Comparison of ENCODE assay signal across 1 cellular context in the genomic region with DNA sequence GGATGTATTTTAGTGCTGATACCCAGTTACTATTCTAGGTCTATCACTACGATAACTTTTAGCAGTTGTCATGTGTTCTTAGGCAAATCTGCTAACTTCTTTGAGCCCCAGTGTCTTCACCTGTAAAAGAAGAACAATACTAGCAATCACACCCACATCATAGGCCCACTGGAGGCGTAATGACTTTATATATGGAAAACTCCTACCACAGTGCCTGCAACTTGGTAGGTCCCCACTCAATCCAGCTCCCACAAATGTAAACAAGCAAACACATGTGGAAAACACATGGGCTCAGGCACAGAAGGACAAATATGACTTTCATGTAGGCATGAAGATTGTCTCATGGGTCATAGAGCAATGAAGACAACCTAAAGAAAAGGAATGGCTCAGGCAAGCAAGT.
TF ChIP-seq lines count a peak whose summit lies in the region.

No MANE protein-coding gene starts in this region.

TF ChIP-seq in SK-N-SH treated with all-trans-retinoic acid at 6 μM for 48 hours, 23 proteins besides CTCF, POLR2A, EP300 and RAD21 (continued from another document):
- no peak for TF ChIP-seq ZFP30 (CRISPR knock-in tag; IDR thresholded peaks at IDR 0.05)
